Comparison of ENCODE assay signal across 10 cellular contexts in the genomic region with DNA sequence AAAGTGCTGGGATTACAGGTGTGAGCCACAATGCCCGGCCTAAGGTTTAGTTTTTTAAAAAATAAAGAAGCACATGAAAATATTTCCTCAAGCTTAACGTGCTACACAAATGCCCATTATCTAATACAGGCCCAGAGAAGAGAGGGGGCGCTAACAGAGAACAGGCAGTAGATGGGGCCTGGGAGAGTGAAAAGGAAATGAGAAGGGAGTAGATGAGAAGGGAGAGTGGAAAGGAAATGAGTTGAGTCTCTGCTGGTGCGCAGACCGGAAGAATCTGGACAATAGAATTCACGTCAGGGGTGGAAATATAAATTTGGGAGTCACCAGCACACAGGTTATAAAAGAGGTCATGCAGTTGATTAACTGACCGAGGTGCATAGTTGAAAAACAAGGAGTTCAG. TPM values are rescaled to one million over a fixed set of nuclear protein-coding genes. Genes with fewer than 3 reads are reported as not detected.
DNase-seq lines count a peak whose midpoint lies in the region; ATAC-seq and TF ChIP-seq lines count a peak whose summit lies in the region.
"Had no signal": no experiment of that assay in that cellular context is flagged by ENCODE, and none has a peak within 500 bp of the region (broad histone marks: within the 10 kb centered on the region; RNA-seq: fewer than 3 reads in every experiment).

No MANE protein-coding gene starts in this region.

- no peak overlapping the region for H3K4me3 Mint-ChIP-seq in chondrocyte (ENCODE audit: unreplicated experiment)
- H3K4me3 Mint-ChIP-seq in naive thymus-derived CD4-positive, alpha-beta T cell, result peak overlapping the region; percentile 44 to 93 (median 70)

- H3K4me1 Mint-ChIP-seq in chondrocyte (ENCODE audit: low read depth), result peaks cover 67% of the 10 kb centered on the region
- H3K4me1 Mint-ChIP-seq in naive thymus-derived CD4-positive, alpha-beta T cell, result peaks cover 74 to 95% (median 85%) of the 10 kb centered on the region in 7 donors

- H3K27ac Mint-ChIP-seq in chondrocyte (ENCODE audit: unreplicated experiment), result peak overlapping the region; percentile 49
- peak overlapping the region; percentile 85 to 99 (median 95) for H3K27ac Mint-ChIP-seq in naive thymus-derived CD4-positive, alpha-beta T cell

- H3K4me1 ChIP-seq in left ventricle myocardium inferior (peaks cover 100% of the 10 kb centered on the region), upper lobe of right lung (peaks cover 84% of the 10 kb centered on the region), testis (peaks cover 32% of the 10 kb centered on the region)
- peaks cover 77 to 78% of the 10 kb centered on the region in 2 donors for H3K4me1 ChIP-seq in naive thymus-derived CD4-positive, alpha-beta T cell (ENCODE audit: control insufficient read depth in 2 of 2, insufficient read depth in 2 of 2, low read length in 2 of 2)

- WGBS in testis, 2 donors, result 80 to 89% methylated on average over 7 of the region's 7 CpGs

- peak overlapping the region; percentile 96 for H3K27ac ChIP-seq in left ventricle myocardium inferior (replicated peaks)
- peak overlapping the region; percentile 82 for H3K27ac ChIP-seq in naive thymus-derived CD4-positive, alpha-beta T cell (ENCODE audit: low read depth, low read length)
- peak overlapping the region; percentile 61 for H3K27ac ChIP-seq in upper lobe of right lung
- peak overlapping the region in 1 of 2 donors; percentile 3 for H3K27ac ChIP-seq in testis
- H3K27ac ChIP-seq: SJSA1 had no signal

- DNase-seq in left ventricle myocardium inferior, result no peak
- DNase-seq in Right ventricle myocardium superior, result no peak
- DNase-seq in chondrocyte (ENCODE audit: low spot score), result no peak
- DNase-seq in naive thymus-derived CD4-positive, alpha-beta T cell, result peak in 1 of 9 donors; percentile 25
- DNase-seq in upper lobe of right lung, result no peak
- DNase-seq in SKM-1 (lab: John Stamatoyannopoulos, UW; ENCODE audit: unreplicated experiment), result no peak
- DNase-seq in testis, result no peak

- H3K27me3 ChIP-seq in left ventricle myocardium inferior (ENCODE audit: low read depth) (no peaks in the 10 kb centered on the region), upper lobe of right lung (no peaks in the 10 kb centered on the region), testis (no peaks in the 10 kb centered on the region)
- no peaks in the 10 kb centered on the region for H3K27me3 ChIP-seq in naive thymus-derived CD4-positive, alpha-beta T cell (ENCODE audit: control insufficient read depth in 2 of 2, insufficient read depth in 2 of 2, low read length in 2 of 2)
- H3K27me3 ChIP-seq: SJSA1 had no signal

- POLR2A ChIA-PET in naive thymus-derived CD4-positive, alpha-beta T cell (lab: Charles Lee), result interaction anchor here (1.2 to 15.4 kb wide), 7 partner anchors 8 to 54 kb away, joined by 3 to 235 read pairs (median 62); partner anchors contain the start of genes PXN, RNU4-1, RNU4-2 and RPLP0

- intact Hi-C loops in left ventricle myocardium inferior (cut with micrococcal nuclease) (no loop called here), Right ventricle myocardium superior (cut with DNase I) (no loop called here), upper lobe of right lung (cut with DNase I) (no loop called here), testis (cut with DNase I; ENCODE audit: low total_unique reads) (no loop called here)
- intact Hi-C loops in naive thymus-derived CD4-positive, alpha-beta T cell (cut with micrococcal nuclease), result loop anchor here in 1 of 2 donors (5.0 kb wide), 1 partner anchor 268 kb away; the partner anchor contains the start of gene BICDL1

- H3K36me3 Mint-ChIP-seq in chondrocyte (ENCODE audit: low read depth), result peaks cover 7% of the 10 kb centered on the region
- H3K36me3 Mint-ChIP-seq in naive thymus-derived CD4-positive, alpha-beta T cell, result peaks cover 6 to 49% (median 12%) of the 10 kb centered on the region in 5 donors
- H3K36me3 Mint-ChIP-seq: IgD-negative memory B cell had no signal

- H3K4me3 ChIP-seq in left ventricle myocardium inferior, result no peak overlapping the region
- no peak overlapping the region for H3K4me3 ChIP-seq in naive thymus-derived CD4-positive, alpha-beta T cell (ENCODE audit: low read length)
- H3K4me3 ChIP-seq in upper lobe of right lung, result no peak overlapping the region
- H3K4me3 ChIP-seq in testis, result no peak overlapping the region
- H3K4me3 ChIP-seq: SJSA1 had no signal

- TF ChIP-seq POLR2A in testis (IDR thresholded peaks at IDR 0.05), result no peak

- H3K9me3 Mint-ChIP-seq in chondrocyte (ENCODE audit: low read depth), result no peaks in the 10 kb centered on the region
- peaks cover 0 to 3% (median 0%) of the 10 kb centered on the region in 11 donors for H3K9me3 Mint-ChIP-seq in naive thymus-derived CD4-positive, alpha-beta T cell

- peaks cover 4% of the 10 kb centered on the region for H3K36me3 ChIP-seq in left ventricle myocardium inferior
- H3K36me3 ChIP-seq in naive thymus-derived CD4-positive, alpha-beta T cell (ENCODE audit: control insufficient read depth in 2 of 3, insufficient read depth in 3 of 3, low read length in 3 of 3), result peaks cover 0 to 9% (median 0%) of the 10 kb centered on the region in 3 experiments
- no peaks in the 10 kb centered on the region for H3K36me3 ChIP-seq in upper lobe of right lung
- no peaks in the 10 kb centered on the region for H3K36me3 ChIP-seq in testis (ENCODE audit: low read depth, missing control alignments)

- ATAC-seq in Right ventricle myocardium superior (ENCODE audit: poor library complexity) (no peak), upper lobe of right lung (no peak), GM19023 (IDR thresholded peaks at IDR 0.05; ENCODE audit: unreplicated experiment) (no peak)
- no peak for ATAC-seq in naive thymus-derived CD4-positive, alpha-beta T cell

- no peaks in the 10 kb centered on the region for H3K27me3 Mint-ChIP-seq in chondrocyte (ENCODE audit: low read depth)
- H3K27me3 Mint-ChIP-seq in naive thymus-derived CD4-positive, alpha-beta T cell, result no peaks in the 10 kb centered on the region

- TF ChIP-seq CTCF in left ventricle myocardium inferior (IDR thresholded peaks at IDR 0.05; ENCODE audit: borderline replicate concordance) (peak; percentile 49), chondrocyte (IDR thresholded peaks at IDR 0.05) (no peak), upper lobe of right lung (IDR thresholded peaks at IDR 0.05) (peak; percentile 12), testis (IDR thresholded peaks at IDR 0.05) (no peak)

- CTCF ChIA-PET in naive thymus-derived CD4-positive, alpha-beta T cell (lab: Charles Lee), result interaction anchor here (4.2 to 10.8 kb wide), 3 partner anchors 10 to 25 kb away, joined by 48 to 124 read pairs (median 65); partner anchors contain the start of gene PXN

- H3K9me3 ChIP-seq in left ventricle myocardium inferior (replicated peaks) (no peaks in the 10 kb centered on the region), upper lobe of right lung (no peaks in the 10 kb centered on the region), testis (no peaks in the 10 kb centered on the region)
- no peaks in the 10 kb centered on the region for H3K9me3 ChIP-seq in naive thymus-derived CD4-positive, alpha-beta T cell (ENCODE audit: control insufficient read depth in 2 of 3, low read length in 3 of 3)
- H3K9me3 ChIP-seq: SJSA1 had no signal

RNA-seq across cellular contexts. Expression of gene PXN, which starts 10.7 kb away (rescaled TPM):
- total RNA-seq in left ventricle myocardium inferior (59.8 TPM), Right ventricle myocardium superior (47.1 TPM), chondrocyte (68.1 to 79.5 TPM (median 70.5 TPM) in 3 replicates), upper lobe of right lung (105 TPM), testis (10 to 100 TPM; 81.8 to 84.9 TPM)
- 100 to 1,000 TPM; 103 to 202 (median 158) TPM for total RNA-seq in naive thymus-derived CD4-positive, alpha-beta T cell
- 100 to 1,000 TPM in 1 of 2 donors, 10 to 100 TPM in 1; 84.3 to 114 TPM for polyA plus RNA-seq in naive thymus-derived CD4-positive, alpha-beta T cell
- 89.6 TPM for polyA plus RNA-seq in testis (ENCODE audit: insufficient read depth, low read depth, low replicate concordance)

RNA-seq across cellular contexts. Expression of gene RNU4-2, which starts 36.9 kb away (rescaled TPM):
- total RNA-seq in left ventricle myocardium inferior, result 22,484 TPM
- total RNA-seq in Right ventricle myocardium superior, result 41,112 TPM
- 4,282 to 4,899 TPM (median 4,793 TPM) in 3 replicates for total RNA-seq in chondrocyte
- total RNA-seq in naive thymus-derived CD4-positive, alpha-beta T cell, result over 10,000 TPM in 2 of 5 experiments, 1,000 to 10,000 TPM in 3; 3,296 to 19,276 (median 7,985) TPM
- polyA plus RNA-seq in naive thymus-derived CD4-positive, alpha-beta T cell, result not detected
- 14,226 TPM for total RNA-seq in upper lobe of right lung
- under 1 TPM; under 0.01 TPM for total RNA-seq in testis
- polyA plus RNA-seq in testis (ENCODE audit: insufficient read depth, low read depth, low replicate concordance), result not detected
- polyA plus RNA-seq: IgD-negative memory B cell had no signal

RNA-seq across cellular contexts. Expression of gene RNU4-1, which starts 38.2 kb away (rescaled TPM):
- total RNA-seq in left ventricle myocardium inferior, result 2,088 TPM
- total RNA-seq in Right ventricle myocardium superior, result 3,793 TPM
- 1,613 to 1,880 TPM (median 1,738 TPM) in 3 replicates for total RNA-seq in chondrocyte
- 1,000 to 10,000 TPM in 3 of 5 experiments, 100 to 1,000 TPM in 2; 319 to 3,107 (median 1,510) TPM for total RNA-seq in naive thymus-derived CD4-positive, alpha-beta T cell
- polyA plus RNA-seq in naive thymus-derived CD4-positive, alpha-beta T cell, result not detected
- total RNA-seq in upper lobe of right lung, result 2,477 TPM
- total RNA-seq in testis, result under 1 TPM; under 0.01 TPM
- not detected for polyA plus RNA-seq in testis (ENCODE audit: insufficient read depth, low read depth, low replicate concordance)
- polyA plus RNA-seq: IgD-negative memory B cell had no signal

RNA-seq across cellular contexts. Expression of gene SIRT4, which starts 47.3 kb away (rescaled TPM):
- 6.5 TPM for total RNA-seq in left ventricle myocardium inferior
- 8.6 TPM for total RNA-seq in Right ventricle myocardium superior
- total RNA-seq in chondrocyte, result 2.2 to 2.4 TPM (median 2.2 TPM) in 3 replicates
- 1 to 10 TPM; 1.6 to 6.0 (median 4.0) TPM for total RNA-seq in naive thymus-derived CD4-positive, alpha-beta T cell
- polyA plus RNA-seq in naive thymus-derived CD4-positive, alpha-beta T cell, result 1 to 10 TPM; 3.1 TPM
- total RNA-seq in upper lobe of right lung, result 2.4 TPM
- total RNA-seq in testis, result 1 to 10 TPM; 3.3 to 5.0 TPM
- polyA plus RNA-seq in testis (ENCODE audit: insufficient read depth, low read depth, low replicate concordance), result 10.0 TPM

RNA-seq across cellular contexts. Expression of gene RPLP0, which starts 53.9 kb away (rescaled TPM):
- 712 TPM for total RNA-seq in left ventricle myocardium inferior
- 693 TPM for total RNA-seq in Right ventricle myocardium superior
- total RNA-seq in chondrocyte, result 1,691 to 2,186 TPM (median 1,706 TPM) in 3 replicates
- total RNA-seq in naive thymus-derived CD4-positive, alpha-beta T cell, result 1,000 to 10,000 TPM; 1,375 to 2,107 (median 1,573) TPM
- polyA plus RNA-seq in naive thymus-derived CD4-positive, alpha-beta T cell, result 1,000 to 10,000 TPM; 1,871 to 2,384 TPM
- total RNA-seq in upper lobe of right lung, result 1,192 TPM
- total RNA-seq in testis, result 1,000 to 10,000 TPM in 1 of 2 donors, 100 to 1,000 TPM in 1; 733 to 1,607 TPM
- polyA plus RNA-seq in testis (ENCODE audit: insufficient read depth, low read depth, low replicate concordance), result 1,137 TPM

Comparison
In these comparisons a context has a peak if more than half of its experiments do, and no peak if none do; other contexts are left out.
1. CTCF ChIP-seq: peak in left ventricle myocardium inferior (single experiment) and upper lobe of right lung (single experiment); none in chondrocyte (single experiment) and testis (0 of 3).
2. RNA of gene RNU4-2, which starts 36.9 kb away (total RNA-seq): 41,112 TPM in Right ventricle myocardium superior (single experiment), 22,484 TPM in left ventricle myocardium inferior (single experiment), 14,226 TPM in upper lobe of right lung (single experiment), 3,296 to 19,276 TPM in naive thymus-derived CD4-positive, alpha-beta T cell and 4,282 to 4,899 TPM in chondrocyte; under 0.01 TPM in testis; every median in the first group is over 1,000 times any median in the second.
3. RNA of gene RNU4-1, which starts 38.2 kb away (total RNA-seq): 3,793 TPM in Right ventricle myocardium superior (single experiment), 2,477 TPM in upper lobe of right lung (single experiment), 2,088 TPM in left ventricle myocardium inferior (single experiment), 1,613 to 1,880 TPM in chondrocyte and 319 to 3,107 TPM in naive thymus-derived CD4-positive, alpha-beta T cell; under 0.01 TPM in testis; every median in the first group is over 100 times any median in the second.